ENCODE assay signal across 7 cellular contexts in genomic region chr3:111069974-111070751, GRCh38. TPM values are rescaled to one million over a fixed set of nuclear protein-coding genes. Genes with fewer than 3 reads are reported as not detected.
DNase-seq lines count a peak whose midpoint lies in the region; ATAC-seq, FAIRE-seq and TF ChIP-seq lines count a peak whose summit lies in the region.

No MANE protein-coding gene starts in this region.

- no peak for TF ChIP-seq CTCF in progenitor cell of endocrine pancreas (IDR thresholded peaks at IDR 0.05; ENCODE audit: unreplicated experiment)

- H3K27ac Mint-ChIP-seq in activated T-helper 1 cell treated with anti-CD3 and anti-CD28 coated beads, Interleukin-12 subunit alpha, Interleukin-12 subunit beta, Interleukin-2, Interleukin-4 antibody, amounts not matched to agents 30 ng/mL and 10 ng/mL and 1 ng/mL, durations not matched to agents 14 hours and 24 hours and 36 hours = peak overlapping the region; percentile 90
- peak overlapping the region; percentile 97 for H3K27ac Mint-ChIP-seq in progenitor cell of endocrine pancreas

- peaks cover 2% of the 10 kb centered on the region for H3K36me3 Mint-ChIP-seq in activated T-helper 1 cell treated with anti-CD3 and anti-CD28 coated beads, Interleukin-12 subunit alpha, Interleukin-12 subunit beta, Interleukin-2, Interleukin-4 antibody, amounts not matched to agents 30 ng/mL and 10 ng/mL and 1 ng/mL, durations not matched to agents 14 hours and 24 hours and 36 hours (ENCODE audit: low read depth)
- peaks cover 3% of the 10 kb centered on the region for H3K36me3 Mint-ChIP-seq in progenitor cell of endocrine pancreas (ENCODE audit: insufficient read depth)

- peaks cover 47% of the 10 kb centered on the region for H3K27me3 Mint-ChIP-seq in activated T-helper 1 cell treated with anti-CD3 and anti-CD28 coated beads, Interleukin-12 subunit alpha, Interleukin-12 subunit beta, Interleukin-2, Interleukin-4 antibody, amounts not matched to agents 30 ng/mL and 10 ng/mL and 1 ng/mL, durations not matched to agents 14 hours and 24 hours and 36 hours (ENCODE audit: insufficient read depth)
- no peaks in the 10 kb centered on the region for H3K27me3 Mint-ChIP-seq in progenitor cell of endocrine pancreas

- no peaks in the 10 kb centered on the region for H3K9me3 Mint-ChIP-seq in activated T-helper 1 cell treated with anti-CD3 and anti-CD28 coated beads, Interleukin-12 subunit alpha, Interleukin-12 subunit beta, Interleukin-2, Interleukin-4 antibody, amounts not matched to agents 30 ng/mL and 10 ng/mL and 1 ng/mL, durations not matched to agents 14 hours and 24 hours and 36 hours
- H3K9me3 Mint-ChIP-seq in progenitor cell of endocrine pancreas (ENCODE audit: low read depth) = no peaks in the 10 kb centered on the region

- intact Hi-C loops in activated T-helper 1 cell treated with anti-CD3 and anti-CD28 coated beads, Interleukin-12 subunit alpha, Interleukin-12 subunit beta, Interleukin-2, Interleukin-4 antibody, amounts not matched to agents 30 ng/mL and 10 ng/mL and 1 ng/mL, durations not matched to agents 14 hours and 24 hours and 36 hours (cut with micrococcal nuclease) = loop anchor here (2.0 to 10.0 kb wide), 8 partner anchors 255 to 1425 kb away; partner anchors contain the start of genes ABHD10 and BTLA

- peak; percentile 9 for FAIRE-seq in HTR-8/SVneo (lab: Jason Lieb, UNC)

- H3K4me3 Mint-ChIP-seq in activated T-helper 1 cell treated with anti-CD3 and anti-CD28 coated beads, Interleukin-12 subunit alpha, Interleukin-12 subunit beta, Interleukin-2, Interleukin-4 antibody, amounts not matched to agents 30 ng/mL and 10 ng/mL and 1 ng/mL, durations not matched to agents 14 hours and 24 hours and 36 hours = peak overlapping the region; percentile 91
- peak overlapping the region; percentile 96 for H3K4me3 Mint-ChIP-seq in progenitor cell of endocrine pancreas (ENCODE audit: low read depth)

- H3K4me1 Mint-ChIP-seq in activated T-helper 1 cell treated with anti-CD3 and anti-CD28 coated beads, Interleukin-12 subunit alpha, Interleukin-12 subunit beta, Interleukin-2, Interleukin-4 antibody, amounts not matched to agents 30 ng/mL and 10 ng/mL and 1 ng/mL, durations not matched to agents 14 hours and 24 hours and 36 hours (ENCODE audit: low read depth) = peaks cover 28% of the 10 kb centered on the region
- H3K4me1 Mint-ChIP-seq in progenitor cell of endocrine pancreas (ENCODE audit: low read depth) = peaks cover 40% of the 10 kb centered on the region

- no peak for DNase-seq in HTR-8/SVneo (ENCODE audit: insufficient read length, low spot score)
- DNase-seq in activated T-helper 1 cell treated with anti-CD3 and anti-CD28 coated beads, Interleukin-12 subunit alpha, Interleukin-12 subunit beta, Interleukin-2, Interleukin-4 antibody, amounts not matched to agents 30 ng/mL and 10 ng/mL and 1 ng/mL, durations not matched to agents 14 hours and 24 hours and 36 hours (ENCODE audit: low spot score) = no peak
- DNase-seq in hepatic stellate cell (ENCODE audit: low spot score) = peak; percentile 9
- no peak for DNase-seq in progenitor cell of endocrine pancreas (ENCODE audit: low spot score, unreplicated experiment)
- no peak for DNase-seq in activated gamma-delta T cell (lab: John Stamatoyannopoulos, UW)
- DNase-seq in NK-92 treated with Interleukin-12 subunit alpha and Interleukin-12 subunit beta, amount 100 ng/mL, for 24 hours (lab: John Stamatoyannopoulos, UW) = no peak

- no peak for ATAC-seq in HG02970 (IDR thresholded peaks at IDR 0.05; ENCODE audit: low FRiP score, unreplicated experiment)

RNA-seq across cellular contexts. Expression of gene NECTIN3, which starts 1.5 kb away (rescaled TPM):
- 3.5 and 4.6 TPM in 2 replicates for total RNA-seq in activated T-helper 1 cell treated with anti-CD3 and anti-CD28 coated beads, Interleukin-12 subunit alpha, Interleukin-12 subunit beta, Interleukin-2, Interleukin-4 antibody, amounts not matched to agents 30 ng/mL and 10 ng/mL and 1 ng/mL, durations not matched to agents 14 hours and 24 hours and 36 hours
- 46.5 and 46.7 TPM in 2 replicates for total RNA-seq in progenitor cell of endocrine pancreas
